ENCODE assay signal across 21 cellular contexts in genomic region chr10:114328876-114329275, GRCh38.
DNase-seq lines count a peak whose midpoint lies in the region; ATAC-seq and TF ChIP-seq lines count a peak whose summit lies in the region.
"Had no signal": no experiment of that assay in that cellular context is flagged by ENCODE, and none has a peak within 500 bp of the region (broad histone marks: within the 10 kb centered on the region; RNA-seq: fewer than 3 reads in every experiment).

No MANE protein-coding gene starts in this region.

- H3K27me3 Mint-ChIP-seq in T-helper 2 cell treated with Interferon-gamma antibody and Interleukin-4, amounts not matched to agents 5 μg/mL and 100 μg/mL, for 36 hours (ENCODE audit: low read depth), result no peaks in the 10 kb centered on the region

- H3K9me3 ChIP-seq in gastroesophageal sphincter, result no peaks in the 10 kb centered on the region
- H3K9me3 ChIP-seq: SJSA1, suprapubic skin had no signal

- DNase-seq in GM03348 (ENCODE audit: low spot score), result peak; percentile 40
- peak; percentile 24 for DNase-seq in midbrain (lab: John Stamatoyannopoulos, UW)
- peak in 30 of 49 donors; percentile 8 to 77 (median 42) for DNase-seq in substantia nigra (lab: John Stamatoyannopoulos, UW)
- no peak for DNase-seq in T-helper 2 cell treated with Interferon-gamma antibody and Interleukin-4, amounts not matched to agents 5 μg/mL and 100 μg/mL, for 36 hours (ENCODE audit: low spot score)
- DNase-seq in T-helper 1 cell, result no peak
- no peak for DNase-seq in stimulated activated CD4-positive, alpha-beta T cell treated with anti-CD3 and anti-CD28 coated beads, Interleukin-2, amount 100 ng/mL, for 48 hours
- DNase-seq: activated CD8-positive, alpha-beta memory T cell treated with anti-CD3 and anti-CD28 coated beads, Interleukin-2, amount 50 U/mL, for 4 hours; activated effector memory CD4-positive, alpha-beta T cell treated with Interleukin-2 at 50 U/mL for 16 hours; amniotic stem cell; central memory CD4-positive, alpha-beta T cell; erythroblast; H9; KBM-7; NCI-H1694 treated with DMSO at 0.1 percent for 48 hours; NCI-H69; T-helper 17 cell had no signal

- H3K27ac Mint-ChIP-seq in T-helper 2 cell treated with Interferon-gamma antibody and Interleukin-4, amounts not matched to agents 5 μg/mL and 100 μg/mL, for 36 hours, result no peak overlapping the region
- H3K27ac Mint-ChIP-seq: T-helper 17 cell had no signal

- H3K36me3 ChIP-seq in gastroesophageal sphincter, result peaks cover 0 to 20% of the 10 kb centered on the region in 2 donors
- H3K36me3 ChIP-seq: SJSA1 had no signal

- peaks cover 0 to 52% (median 6%) of the 10 kb centered on the region in 3 donors for H3K4me1 ChIP-seq in gastroesophageal sphincter
- H3K4me1 ChIP-seq: SJSA1 had no signal

- no peaks in the 10 kb centered on the region for H3K9me3 Mint-ChIP-seq in T-helper 2 cell treated with Interferon-gamma antibody and Interleukin-4, amounts not matched to agents 5 μg/mL and 100 μg/mL, for 36 hours
- H3K9me3 Mint-ChIP-seq: H9, neural crest cell had no signal

- no peaks in the 10 kb centered on the region for H3K4me1 Mint-ChIP-seq in T-helper 2 cell treated with Interferon-gamma antibody and Interleukin-4, amounts not matched to agents 5 μg/mL and 100 μg/mL, for 36 hours (ENCODE audit: low read depth)
- H3K4me1 Mint-ChIP-seq: T-helper 17 cell had no signal

- H3K4me3 ChIP-seq in gastroesophageal sphincter, result no peak overlapping the region
- H3K4me3 ChIP-seq: SJSA1, suprapubic skin had no signal

- TF ChIP-seq CTCF in gastroesophageal sphincter (IDR thresholded peaks at IDR 0.05), result no peak

- ATAC-seq in gastroesophageal sphincter (no peak), GM18502 (IDR thresholded peaks at IDR 0.05; ENCODE audit: poor library complexity, unreplicated experiment) (no peak)
- ATAC-seq: T-helper 17 cell had no signal

- no peaks in the 10 kb centered on the region for H3K27me3 ChIP-seq in gastroesophageal sphincter
- H3K27me3 ChIP-seq: SJSA1, suprapubic skin had no signal

- H3K27ac ChIP-seq in gastroesophageal sphincter (peak overlapping the region in 3 of 4 donors; percentile 41 to 51 (median 43)), substantia nigra (ENCODE audit: low read depth, low read length, poor library complexity, severe bottlenecking) (no peak overlapping the region)
- H3K27ac ChIP-seq: SJSA1, suprapubic skin had no signal

- no peaks in the 10 kb centered on the region for H3K36me3 Mint-ChIP-seq in T-helper 2 cell treated with Interferon-gamma antibody and Interleukin-4, amounts not matched to agents 5 μg/mL and 100 μg/mL, for 36 hours (ENCODE audit: low read depth)

- no peak overlapping the region for H3K4me3 Mint-ChIP-seq in T-helper 2 cell treated with Interferon-gamma antibody and Interleukin-4, amounts not matched to agents 5 μg/mL and 100 μg/mL, for 36 hours
- H3K4me3 Mint-ChIP-seq: H9, neural crest cell, T-helper 17 cell had no signal

- no peak for TF ChIP-seq POLR2A in gastroesophageal sphincter (IDR thresholded peaks at IDR 0.05)

- WGBS in gastroesophageal sphincter (ENCODE audit: low coverage in 1 of 2), 2 donors, result no CpG with 5 or more reads among the region's 6 CpGs

- no peak for TF ChIP-seq EP300 in gastroesophageal sphincter (IDR thresholded peaks at IDR 0.05)

Comparison
In these comparisons a context has a peak if more than half of its experiments do, and no peak if none do; other contexts are left out.
1. DNase-seq: peak in GM03348 (single experiment), midbrain (single experiment) and substantia nigra (30 of 49); none in T-helper 2 cell treated with Interferon-gamma antibody and Interleukin-4, amounts not matched to agents 5 μg/mL and 100 μg/mL, for 36 hours (single experiment), T-helper 1 cell (0 of 5) and stimulated activated CD4-positive, alpha-beta T cell treated with anti-CD3 and anti-CD28 coated beads, Interleukin-2, amount 100 ng/mL, for 48 hours (0 of 2).